ENCODE assay signal across 13 cellular contexts in genomic region chr4:152052431-152053057, GRCh38.
A peak's percentile ranks its signal among the peaks of the same experiment; 100 is the strongest.
DNase-seq lines count a peak whose midpoint lies in the region; ATAC-seq, FAIRE-seq and TF ChIP-seq lines count a peak whose summit lies in the region.
"Had no signal": no experiment of that assay in that cellular context is flagged by ENCODE, and none has a peak within 500 bp of the region (broad histone marks: within the 10 kb centered on the region; RNA-seq: fewer than 3 reads in every experiment).

No MANE protein-coding gene starts in this region.

- H3K36me3 ChIP-seq in BLaER1 (peaks cover 12% of the 10 kb centered on the region), GM23248 (ENCODE audit: low read depth) (no peaks in the 10 kb centered on the region), brain microvascular endothelial cell (replicated peaks) (no peaks in the 10 kb centered on the region), heart right ventricle (no peaks in the 10 kb centered on the region)
- H3K36me3 ChIP-seq: gastroesophageal sphincter had no signal

- no peak overlapping the region for H3K4me3 ChIP-seq in BLaER1
- 0 out of 2 replicates have a peak overlapping the region, but pooled peaks have one; percentile 3 for H3K4me3 ChIP-seq in GM23248
- H3K4me3 ChIP-seq in brain microvascular endothelial cell (ENCODE audit: low read depth, low read length), result no peak overlapping the region
- H3K4me3 ChIP-seq in heart right ventricle, result no peak overlapping the region
- H3K4me3 ChIP-seq: gastroesophageal sphincter had no signal

- in situ Hi-C loops in GM23248 (cut with MboI), result no loop called here
- in situ Hi-C loops in brain microvascular endothelial cell (cut with HindIII; ENCODE audit: low pct_ligation_motif_present, low sequenced_read_pairs), result no loop called here

- peaks cover 46% of the 10 kb centered on the region for H3K4me1 ChIP-seq in BLaER1
- H3K4me1 ChIP-seq in GM23248 (ENCODE audit: insufficient read depth), result peaks cover 22% of the 10 kb centered on the region
- H3K4me1 ChIP-seq in heart right ventricle, result no peaks in the 10 kb centered on the region
- H3K4me1 ChIP-seq: gastroesophageal sphincter had no signal

- no peaks in the 10 kb centered on the region for H3K79me2 ChIP-seq in GM23248 (ENCODE audit: insufficient read depth)

- ATAC-seq in heart right ventricle, result no peak
- ATAC-seq: gastroesophageal sphincter; stimulated activated memory B cell treated with anti-CD40 and anti-IgM and Interleukin-4, amounts not matched to agents 10 μg/mL and 1 μg/mL and 100 μg/mL, for 72 hours had no signal

- H3K9ac ChIP-seq in BLaER1, result no peak overlapping the region
- H3K9ac ChIP-seq in GM23248, result no peak overlapping the region

- 0 out of 2 replicates have a peak overlapping the region, but pooled peaks have one; percentile 2 for H2AFZ ChIP-seq in GM23248

- no peaks in the 10 kb centered on the region for H3K9me2 ChIP-seq in GM23248 (ENCODE audit: insufficient read depth)

- peak overlapping the region; percentile 16; the same call in 1 of the 2 replicates for H3K27ac ChIP-seq in BLaER1
- H3K27ac ChIP-seq in GM23248, result no peak overlapping the region
- H3K27ac ChIP-seq in brain microvascular endothelial cell, result no peak overlapping the region
- no peak overlapping the region for H3K27ac ChIP-seq in heart right ventricle
- H3K27ac ChIP-seq: gastroesophageal sphincter had no signal

- WGBS in GM23248 (ENCODE audit: low coverage in 1 of 2, low lambda C conversion rate in 2 of 2, missing lambda C conversion rate in 2 of 2), 2 experiments, result 31 to 35% methylated on average over 4 of the region's 4 CpGs
- whole genome bisulfite sequencing in heart right ventricle, 2 donors, result 64 to 77% methylated on average over 4 of the region's 4 CpGs

- no peak for DNase-seq in GM23248
- DNase-seq in NOMO-1 (lab: John Stamatoyannopoulos, UW; ENCODE audit: unreplicated experiment in 2 of 2), result peak; percentile 90 to 98
- peak; percentile 36 for DNase-seq in brain microvascular endothelial cell
- no peak for DNase-seq in NK-92 (lab: John Stamatoyannopoulos, UW; ENCODE audit: unreplicated experiment)
- DNase-seq in NCI-H510A (lab: John Stamatoyannopoulos, UW), result no peak
- DNase-seq in D721Med (ENCODE audit: insufficient read length, low spot score), result no peak
- no peak for DNase-seq in heart right ventricle
- DNase-seq: Karpas-422; stimulated activated CD4-positive, alpha-beta T cell treated with anti-CD3 and anti-CD28 coated beads, Interleukin-4, amount 100 ng/mL, for 1 hour had no signal

- no peak for FAIRE-seq in D721Med (lab: Jason Lieb, UNC)
- FAIRE-seq: TTC549 had no signal

- 0 out of 2 replicates have a peak, but pooled peaks cover 9% of the 10 kb centered on the region for H3F3A ChIP-seq in GM23248 (ENCODE audit: insufficient read depth)

- H3K4me2 ChIP-seq in BLaER1 (peak overlapping the region; percentile 53), GM23248 (ENCODE audit: unreplicated experiment) (peak overlapping the region; percentile 34)

- TF ChIP-seq CTCF in brain microvascular endothelial cell (IDR thresholded peaks at IDR 0.05; ENCODE audit: low read depth, low read length, missing control alignments) (no peak), D721Med (IDR thresholded peaks at IDR 0.05; ENCODE audit: insufficient read depth, missing control alignments) (no peak), heart right ventricle (IDR thresholded peaks at IDR 0.05) (no peak)

- intact Hi-C loops in heart right ventricle (cut with DNase I), result loop anchor here in 1 of 10 donors (10.0 kb wide), 1 partner anchor 112 kb away; no protein-coding TSS in a partner anchor

- H3K9me3 ChIP-seq in BLaER1 (peaks cover 31% of the 10 kb centered on the region), GM23248 (ENCODE audit: low read depth) (peaks cover 5% of the 10 kb centered on the region), heart right ventricle (peaks cover 0 to 21% (median 0%) of the 10 kb centered on the region in 11 donors)

- H4K20me1 ChIP-seq in BLaER1 (no peaks in the 10 kb centered on the region), GM23248 (ENCODE audit: insufficient read depth) (no peaks in the 10 kb centered on the region)

- H3K27me3 ChIP-seq in BLaER1 (no peaks in the 10 kb centered on the region), GM23248 (replicated peaks; ENCODE audit: insufficient read depth) (no peaks in the 10 kb centered on the region), brain microvascular endothelial cell (replicated peaks) (peaks cover 3% of the 10 kb centered on the region), heart right ventricle (no peaks in the 10 kb centered on the region)
- H3K27me3 ChIP-seq: gastroesophageal sphincter had no signal

Comparison
In these comparisons a context has a peak if more than half of its experiments do, and no peak if none do; other contexts are left out.
1. DNase-seq: peak in NOMO-1 (2 of 2) and brain microvascular endothelial cell (single experiment); none in GM23248 (single experiment), NK-92 (single experiment), NCI-H510A (single experiment), D721Med (single experiment) and heart right ventricle (0 of 2).